In the genomic region with DNA sequence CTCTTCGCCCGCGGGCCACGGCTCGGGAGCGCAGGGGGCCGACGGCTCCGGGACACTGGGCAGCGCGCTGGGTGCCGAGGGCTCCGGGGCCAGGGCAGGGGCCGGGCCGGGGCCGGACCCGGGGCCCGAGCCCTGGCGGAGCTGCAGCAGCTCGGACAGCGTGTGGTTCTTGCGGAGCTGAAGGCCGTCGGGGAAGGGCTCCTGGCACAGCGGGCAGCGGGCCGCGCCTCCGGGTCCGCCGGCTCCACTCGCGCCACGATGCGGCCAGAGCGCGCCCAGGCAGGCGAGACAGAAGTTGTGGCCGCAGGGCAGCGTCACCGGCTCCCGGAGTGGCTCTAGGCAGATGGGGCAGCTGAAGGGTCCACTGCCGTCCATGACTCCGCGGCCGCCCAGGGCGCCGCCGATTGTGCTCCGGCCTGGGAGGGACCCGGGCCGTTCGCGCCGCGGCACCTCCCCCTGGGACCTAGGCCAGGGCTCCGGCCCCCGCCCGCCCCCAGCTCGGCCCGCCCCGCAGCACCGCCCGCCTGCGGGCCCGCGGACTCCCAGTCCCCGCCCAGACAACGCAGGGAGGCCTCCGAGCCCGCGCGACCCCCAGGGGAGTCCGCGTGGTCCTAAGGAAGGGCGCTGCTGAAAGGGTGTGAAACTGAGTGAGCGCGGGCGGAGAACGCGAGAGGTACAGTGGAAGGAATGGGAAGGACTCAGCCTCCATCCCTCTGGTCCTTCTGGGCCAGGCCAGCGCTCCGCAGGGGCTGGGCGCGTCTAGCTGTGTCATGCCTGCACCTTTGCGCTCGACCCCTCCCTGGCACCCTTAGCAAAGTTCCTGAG, we compare ENCODE assay signal across 8 cellular contexts. TPM values are rescaled to one million over a fixed set of nuclear protein-coding genes. Genes with fewer than 3 reads are reported as not detected.
A peak's percentile ranks its signal among the peaks of the same experiment; 100 is the strongest.
DNase-seq lines count a peak whose midpoint lies in the region; ATAC-seq, FAIRE-seq and TF ChIP-seq lines count a peak whose summit lies in the region.

A gene with protein sequence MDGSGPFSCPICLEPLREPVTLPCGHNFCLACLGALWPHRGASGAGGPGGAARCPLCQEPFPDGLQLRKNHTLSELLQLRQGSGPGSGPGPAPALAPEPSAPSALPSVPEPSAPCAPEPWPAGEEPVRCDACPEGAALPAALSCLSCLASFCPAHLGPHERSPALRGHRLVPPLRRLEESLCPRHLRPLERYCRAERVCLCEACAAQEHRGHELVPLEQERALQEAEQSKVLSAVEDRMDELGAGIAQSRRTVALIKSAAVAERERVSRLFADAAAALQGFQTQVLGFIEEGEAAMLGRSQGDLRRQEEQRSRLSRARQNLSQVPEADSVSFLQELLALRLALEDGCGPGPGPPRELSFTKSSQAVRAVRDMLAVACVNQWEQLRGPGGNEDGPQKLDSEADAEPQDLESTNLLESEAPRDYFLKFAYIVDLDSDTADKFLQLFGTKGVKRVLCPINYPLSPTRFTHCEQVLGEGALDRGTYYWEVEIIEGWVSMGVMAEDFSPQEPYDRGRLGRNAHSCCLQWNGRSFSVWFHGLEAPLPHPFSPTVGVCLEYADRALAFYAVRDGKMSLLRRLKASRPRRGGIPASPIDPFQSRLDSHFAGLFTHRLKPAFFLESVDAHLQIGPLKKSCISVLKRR (minus strand): TSS at position 408 of the 825 bp plus-strand sequence. CDS start 33 bp downstream, at position 375.

- no TSS peak for BruUV-seq in OCI-LY7 (replicated peaks; lab: Mats Ljungman, UMichigan)

- peaks cover 5% of the 10 kb centered on the region for H3K36me3 Mint-ChIP-seq in central memory CD8-positive, alpha-beta T cell (ENCODE audit: insufficient read depth)

- DNase-seq in AG10803 (ENCODE audit: low read depth) (peak; percentile 37), GM19238 (ENCODE audit: insufficient read length, low spot score) (peak; percentile 55), OCI-LY7 (ENCODE audit: low spot score) (no peak), kidney epithelial cell (ENCODE audit: low read depth) (no peak), small intestine (peak; percentile 49), NCI-H1694 treated with DMSO at 0.1 percent for 48 hours (lab: John Stamatoyannopoulos, UW) (no peak)
- DNase-seq in central memory CD8-positive, alpha-beta T cell (ENCODE audit: low spot score in 2 of 2): no peak

- H3K4me1 ChIP-seq in OCI-LY7 (ENCODE audit: insufficient read depth, low read length, poor library complexity, severe bottlenecking): peaks cover 31% of the 10 kb centered on the region
- H3K4me1 ChIP-seq in small intestine (ENCODE audit: control insufficient read depth in 2 of 2, insufficient read depth in 1 of 2, low read depth in 1 of 2, low read length in 1 of 2): peaks cover 0 to 3% of the 10 kb centered on the region in 2 donors

- CTCF ChIA-PET in OCI-LY7 (lab: Charles Lee; ENCODE audit: unreplicated experiment): interaction anchor here (1.0 kb wide), 1 partner anchor 18 kb away, joined by 5 read pairs; the partner anchor contains the start of gene TRIM65

- H3K27ac ChIP-seq in OCI-LY7 (ENCODE audit: low read depth, low read length, poor library complexity, severe bottlenecking): peak within 1 kb of the TSS; percentile 82
- peak within 1 kb of the TSS; percentile 93 to 94 for H3K27ac ChIP-seq in small intestine (ENCODE audit: low read depth in 1 of 2, low read length in 1 of 2)

- 0 out of 2 replicates have a peak, but pooled peaks cover 7% of the 10 kb centered on the region for H3K36me3 ChIP-seq in OCI-LY7 (ENCODE audit: insufficient read depth, low read length)
- H3K36me3 ChIP-seq in kidney epithelial cell (ENCODE audit: control insufficient read depth, insufficient read depth, low read length): no peaks in the 10 kb centered on the region
- no peaks in the 10 kb centered on the region for H3K36me3 ChIP-seq in small intestine (ENCODE audit: control insufficient read depth in 2 of 2, insufficient read depth in 2 of 2, low read length in 2 of 2)

- H2AFZ ChIP-seq in OCI-LY7 (ENCODE audit: low read length): peak within 1 kb of the TSS; percentile 70

- H3K4me2 ChIP-seq in OCI-LY7 (ENCODE audit: low read length): peak within 1 kb of the TSS; percentile 91

- POLR2A ChIA-PET in OCI-LY7 (lab: Charles Lee): interaction anchor here (1.5 kb wide), 1 partner anchor 18 kb away, joined by 4 read pairs; the partner anchor contains the start of gene TRIM65

- H3K4me3 Mint-ChIP-seq in central memory CD8-positive, alpha-beta T cell: peak within 1 kb of the TSS; percentile 87

- H3K27me3 ChIP-seq in kidney epithelial cell (ENCODE audit: control insufficient read depth, insufficient read depth, low read length): no peaks in the 10 kb centered on the region
- no peaks in the 10 kb centered on the region for H3K27me3 ChIP-seq in small intestine (ENCODE audit: control insufficient read depth in 2 of 2, insufficient read depth in 2 of 2, low read length in 2 of 2)

- H3K9me3 ChIP-seq in OCI-LY7 (ENCODE audit: low read length): no peaks in the 10 kb centered on the region
- no peaks in the 10 kb centered on the region for H3K9me3 ChIP-seq in small intestine (ENCODE audit: control insufficient read depth, low read depth)

- TF ChIP-seq CTCF in AG10803 (conservative IDR thresholded peaks at IDR 0.05; ENCODE audit: low read length) (peak; percentile 29; the same call in 1 of the 2 replicates), OCI-LY7 (conservative IDR thresholded peaks at IDR 0.05; ENCODE audit: low read length) (peak; percentile 14; the same call in 1 of the 2 replicates), kidney epithelial cell (IDR thresholded peaks at IDR 0.05; ENCODE audit: insufficient read depth, low read length, poor library complexity, severe bottlenecking) (no peak)

- peak within 1 kb of the TSS; percentile 81 for H3K27ac Mint-ChIP-seq in central memory CD8-positive, alpha-beta T cell (ENCODE audit: low read depth)

- ATAC-seq in central memory CD8-positive, alpha-beta T cell (replicated peaks; ENCODE audit: extremely low read depth, poor library complexity, severe bottlenecking): peak; percentile 13
- no peak for ATAC-seq in GM21367 (IDR thresholded peaks at IDR 0.05; ENCODE audit: unreplicated experiment)

- no peak for FAIRE-seq in small intestine (lab: Jason Lieb, UNC)

- 0 to 1% (median 1%) methylated on average over 64 to 87 of the region's 87 CpGs for WGBS in small intestine, 3 donors

- peak within 1 kb of the TSS; percentile 58 for H3K4me3 ChIP-seq in AG10803 (ENCODE audit: low read length)
- peak within 1 kb of the TSS; percentile 71 for H3K4me3 ChIP-seq in OCI-LY7 (ENCODE audit: low read depth, low read length, poor library complexity, severe bottlenecking)
- H3K4me3 ChIP-seq in kidney epithelial cell (ENCODE audit: low read depth, low read length): peak within 1 kb of the TSS; percentile 51
- peak within 1 kb of the TSS; percentile 65 to 66 for H3K4me3 ChIP-seq in small intestine (ENCODE audit: low read depth in 1 of 2, low read length in 2 of 2)

- H4K20me1 ChIP-seq in OCI-LY7 (ENCODE audit: insufficient read depth, low read length): no peaks in the 10 kb centered on the region

- peaks cover 31% of the 10 kb centered on the region for H3K4me1 Mint-ChIP-seq in central memory CD8-positive, alpha-beta T cell

- no peaks in the 10 kb centered on the region for H3K79me2 ChIP-seq in OCI-LY7 (ENCODE audit: insufficient read depth, low read depth, low read length)

- H3K9me2 ChIP-seq in OCI-LY7 (ENCODE audit: insufficient read depth, low read length): no peaks in the 10 kb centered on the region

- H3K9me3 Mint-ChIP-seq in central memory CD8-positive, alpha-beta T cell: no peaks in the 10 kb centered on the region

- intact Hi-C loops in OCI-LY7 (cut with micrococcal nuclease; ENCODE audit: unreplicated experiment): no loop called here

- H3K27me3 Mint-ChIP-seq in central memory CD8-positive, alpha-beta T cell: no peaks in the 10 kb centered on the region

RNA-seq across cellular contexts. Expression of the gene that starts here (rescaled TPM):
- total RNA-seq in OCI-LY7 (2014; rRNA removed; shearing (Covaris generic)): 32.7 and 41.9 TPM in 2 replicates
- total RNA-seq in OCI-LY7 (2022): 21.6 and 25.9 TPM in 2 replicates
- total RNA-seq in kidney epithelial cell: 56.5 and 75.8 TPM in 2 replicates
- 10 to 100 TPM; 24.9 to 63.3 (median 62.7) TPM for polyA plus RNA-seq in small intestine

Comparison
In these comparisons a context has a peak if more than half of its experiments do, and no peak if none do; other contexts are left out.
1. DNase-seq: peak in AG10803 (single experiment), GM19238 (single experiment) and small intestine (single experiment); none in OCI-LY7 (single experiment), central memory CD8-positive, alpha-beta T cell (0 of 2), kidney epithelial cell (single experiment) and NCI-H1694 treated with DMSO at 0.1 percent for 48 hours (single experiment).
2. Peak in every context shown above with its lines, with median percentiles within 50 percentile points of each other: H3K4me3 ChIP-seq.